26 cellular contexts compared by ENCODE assay signal in the genomic region with DNA sequence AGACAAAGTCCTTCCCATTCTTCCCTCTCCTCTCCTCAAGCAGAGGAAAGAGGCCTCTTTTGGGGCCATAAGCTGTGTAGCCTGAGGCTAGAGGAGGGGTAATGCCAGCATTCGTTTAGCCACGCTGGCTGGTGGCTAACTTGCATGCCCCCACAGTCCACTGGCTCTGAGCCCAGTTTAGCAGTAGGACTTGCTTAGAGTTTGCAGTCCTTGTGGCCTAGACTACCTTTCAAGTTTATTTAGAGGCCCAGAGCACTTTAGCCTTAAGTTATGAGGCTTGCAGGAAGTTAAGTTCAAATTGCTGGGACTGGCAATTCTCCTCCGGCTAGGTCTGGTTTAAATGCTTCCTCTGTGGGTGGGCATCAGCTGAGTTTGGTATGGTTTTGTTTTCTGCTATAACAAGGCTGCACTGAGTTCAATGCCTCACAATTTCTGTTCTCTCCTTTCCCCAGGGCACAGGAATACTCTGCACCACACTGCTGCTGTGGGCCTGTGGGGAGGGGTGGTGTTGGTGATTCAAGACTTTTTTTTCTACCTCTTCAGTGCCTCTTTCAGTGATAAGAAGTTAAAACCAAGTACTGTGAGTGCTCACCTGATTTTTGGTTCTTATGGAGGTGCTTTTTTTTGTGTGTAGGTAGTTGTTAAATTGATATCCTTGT.
"Had no signal": no experiment of that assay in that cellular context is flagged by ENCODE, and none has a peak within 500 bp of the region (broad histone marks: within the 10 kb centered on the region; RNA-seq: fewer than 3 reads in every experiment).

No MANE protein-coding gene starts in this region.

- H3K36me3 ChIP-seq: ascending aorta had no signal

- H3K4me1 Mint-ChIP-seq: activated naive CD8-positive, alpha-beta T cell treated with anti-CD3 and anti-CD28 coated beads, Interleukin-2, amount 50 U/mL, for 24 hours; central memory CD8-positive, alpha-beta T cell had no signal

- ATAC-seq: activated CD8-positive, alpha-beta T cell treated with anti-CD3 and anti-CD28 coated beads, Interleukin-2, amount 10 ng/mL, durations not matched to agents 7 days and 5 days; activated naive CD4-positive, alpha-beta T cell treated with anti-CD3 and anti-CD28 coated beads, Interleukin-2, amount 50 U/mL, for 72 hours; activated naive CD8-positive, alpha-beta T cell treated with anti-CD3 and anti-CD28 coated beads, Interleukin-2, amount 50 U/mL, for 24 hours; body of pancreas; PC-3; Right ventricle myocardium inferior had no signal

- H3K27ac Mint-ChIP-seq: activated CD8-positive, alpha-beta T cell treated with anti-CD3 and anti-CD28 coated beads, Interleukin-2, amount 10 ng/mL, durations not matched to agents 7 days and 5 days; activated naive CD4-positive, alpha-beta T cell treated with anti-CD3 and anti-CD28 coated beads, Interleukin-2, amount 50 U/mL, for 72 hours; activated naive CD8-positive, alpha-beta T cell treated with anti-CD3 and anti-CD28 coated beads, Interleukin-2, amount 50 U/mL, for 24 hours; activated T-cell treated with anti-CD3 and anti-CD28 coated beads, Interleukin-2, amount 50 U/mL, for 24 hours; activated T-helper 1 cell treated with anti-CD3 and anti-CD28 coated beads, Interleukin-12 subunit alpha, Interleukin-12 subunit beta, Interleukin-2, Interleukin-4 antibody, amounts not matched to agents 30 ng/mL and 10 ng/mL and 1 ng/mL, durations not matched to agents 14 hours and 24 hours and 36 hours; T-helper 1 cell treated with Interleukin-12 subunit alpha and Interleukin-12 subunit beta and Interleukin-4 antibody, amounts not matched to agents 30 μg/mL and 1 μg/mL, for 36 hours had no signal

- H3K9me3 Mint-ChIP-seq: activated T-cell treated with anti-CD3 and anti-CD28 coated beads, Interleukin-2, amount 50 U/mL, for 24 hours; activated T-helper 1 cell treated with anti-CD3 and anti-CD28 coated beads, Interleukin-12 subunit alpha, Interleukin-12 subunit beta, Interleukin-2, Interleukin-4 antibody, amounts not matched to agents 30 ng/mL and 10 ng/mL and 1 ng/mL, durations not matched to agents 14 hours and 24 hours and 36 hours; T-helper 1 cell treated with Interleukin-12 subunit alpha and Interleukin-12 subunit beta and Interleukin-4 antibody, amounts not matched to agents 30 μg/mL and 1 μg/mL, for 36 hours had no signal

- DNase-seq: activated CD4-positive, alpha-beta T cell treated with anti-CD3 and anti-CD28 coated beads for 48 hours; activated CD4-positive, alpha-beta T cell treated with anti-CD3 and anti-CD28 coated beads, Interleukin-2, amount 50 U/mL, for 4 hours; activated CD4-positive, CD25-positive, alpha-beta regulatory T cell treated with anti-CD3 and anti-CD28 coated beads, Interleukin-2, amount 50 U/mL, for 72 hours; activated CD8-positive, alpha-beta memory T cell treated with anti-CD3 and anti-CD28 coated beads, Interleukin-2, amount 50 U/mL, for 48 hours; activated CD8-positive, alpha-beta T cell treated with anti-CD3 and anti-CD28 coated beads, Interleukin-2, amount 10 ng/mL, durations not matched to agents 7 days and 5 days; activated effector memory CD4-positive, alpha-beta T cell treated with anti-CD3 and anti-CD28 coated beads, Interleukin-2, amount 50 U/mL, for 16 hours; activated naive CD4-positive, alpha-beta T cell treated with Interleukin-2 at 50 U/mL for 16 hours; activated naive CD8-positive, alpha-beta T cell treated with anti-CD3 and anti-CD28 coated beads, Interleukin-2, amount 50 U/mL, for 24 hours; activated T-cell treated with anti-CD3 and anti-CD28 coated beads, Interleukin-2, amount 50 U/mL, for 24 hours; amniotic stem cell; body of pancreas; KG1; NCI-H1105; NCI-H1436; NCI-H1694 treated with DMSO at 0.1 percent for 48 hours; NCI-H2029 treated with DMSO at 0.1 percent for 48 hours; NCI-H510A treated with DMSO at 0.1 percent for 48 hours; PC-3; SK-N-SH; SW 1271 had no signal

- H3K27ac ChIP-seq: ascending aorta, body of pancreas had no signal

- H3K36me3 Mint-ChIP-seq: activated naive CD4-positive, alpha-beta T cell treated with anti-CD3 and anti-CD28 coated beads, Interleukin-2, amount 50 U/mL, for 72 hours had no signal

- H3K27me3 ChIP-seq: ascending aorta, body of pancreas had no signal

- H3K9me3 ChIP-seq: ascending aorta, body of pancreas, SK-N-SH had no signal

- H3K9ac ChIP-seq: SK-N-SH had no signal

- H3K9me2 ChIP-seq: SK-N-SH had no signal

- H3K4me3 Mint-ChIP-seq: activated CD8-positive, alpha-beta T cell treated with anti-CD3 and anti-CD28 coated beads, Interleukin-2, amount 10 ng/mL, durations not matched to agents 7 days and 5 days; activated naive CD8-positive, alpha-beta T cell treated with anti-CD3 and anti-CD28 coated beads, Interleukin-2, amount 50 U/mL, for 24 hours; activated T-cell treated with anti-CD3 and anti-CD28 coated beads, Interleukin-2, amount 50 U/mL, for 24 hours; activated T-helper 1 cell treated with anti-CD3 and anti-CD28 coated beads, Interleukin-12 subunit alpha, Interleukin-12 subunit beta, Interleukin-2, Interleukin-4 antibody, amounts not matched to agents 30 ng/mL and 10 ng/mL and 1 ng/mL, durations not matched to agents 14 hours and 24 hours and 36 hours; central memory CD8-positive, alpha-beta T cell; T-helper 1 cell treated with Interleukin-12 subunit alpha and Interleukin-12 subunit beta and Interleukin-4 antibody, amounts not matched to agents 30 μg/mL and 1 μg/mL, for 36 hours had no signal

- H3K4me1 ChIP-seq: ascending aorta, body of pancreas had no signal

- H3K4me3 ChIP-seq: ascending aorta, body of pancreas had no signal

- H3K4me2 ChIP-seq: SK-N-SH had no signal
